In genomic region chr2:202060218-202060617, GRCh38 we compare ENCODE assay signal across 13 cellular contexts. TPM values are rescaled to one million over a fixed set of nuclear protein-coding genes. Genes with fewer than 3 reads are reported as not detected.
A peak's percentile ranks its signal among the peaks of the same experiment; 100 is the strongest.
DNase-seq lines count a peak whose midpoint lies in the region; FAIRE-seq and TF ChIP-seq lines count a peak whose summit lies in the region.
"Had no signal": no experiment of that assay in that cellular context is flagged by ENCODE, and none has a peak within 500 bp of the region (broad histone marks: within the 10 kb centered on the region; RNA-seq: fewer than 3 reads in every experiment).

No MANE protein-coding gene starts in this region.

- H3K4me1 ChIP-seq in BE2C = no peaks in the 10 kb centered on the region; the same call in none of the 2 replicates
- H3K4me1 ChIP-seq in H9 (ENCODE audit: insufficient read depth, low read length) = peaks cover 9% of the 10 kb centered on the region; the same call in 1 of the 2 replicates
- H3K4me1 ChIP-seq in keratinocyte (ENCODE audit: control insufficient read depth, extremely low read depth, insufficient read depth, low read length) = no peaks in the 10 kb centered on the region

- H2AFZ ChIP-seq in H9 (ENCODE audit: low read length) (no peak overlapping the region), SU-DHL-6 (ENCODE audit: low read depth, low read length, severe bottlenecking) (no peak overlapping the region), keratinocyte (ENCODE audit: control insufficient read depth, low read length) (no peak overlapping the region)

- no peak overlapping the region for H2BK15ac ChIP-seq in H9 (ENCODE audit: low read depth, low read length)

- H3K4me3 ChIP-seq in BE2C (ENCODE audit: low read depth, low read length) (no peak overlapping the region), SU-DHL-6 (ENCODE audit: insufficient read depth, low read length, poor library complexity, severe bottlenecking) (no peak overlapping the region), keratinocyte (ENCODE audit: control insufficient read depth in 2 of 3, extremely low read depth in 1 of 3, insufficient read depth in 2 of 3, low read depth in 1 of 3, low read length in 3 of 3) (no peak overlapping the region)

- no peaks in the 10 kb centered on the region; a peak in 1 of 5 replicates for H3K9me3 Mint-ChIP-seq in H9

- no peak overlapping the region for H3K4me3 Mint-ChIP-seq in H9
- H3K4me3 Mint-ChIP-seq: CD4-positive, CD25-positive, alpha-beta regulatory T cell had no signal

- no peak overlapping the region for H3T11ph ChIP-seq in H9 (ENCODE audit: low read length)

- H3K36me3 Mint-ChIP-seq in H9 (ENCODE audit: insufficient read depth in 1 of 3, low read depth in 3 of 3) = no peaks in the 10 kb centered on the region
- H3K36me3 Mint-ChIP-seq: CD4-positive, CD25-positive, alpha-beta regulatory T cell had no signal

- no peak overlapping the region for H3K23ac ChIP-seq in H9 (ENCODE audit: insufficient read length, low read depth, low read length)

- H4K8ac ChIP-seq in H9 (replicated peaks; ENCODE audit: insufficient read length, low read depth, low read length) = no peak overlapping the region

- DNase-seq in BE2C (no peak), H9 (no peak), keratinocyte (ENCODE audit: low read depth, low spot score) (no peak), NCI-H69 (lab: John Stamatoyannopoulos, UW) (no peak), NCI-H2081 treated with DMSO at 0.1 percent for 48 hours (lab: John Stamatoyannopoulos, UW) (no peak), T1000 (lab: John Stamatoyannopoulos, UW) (no peak), DMS79 (lab: John Stamatoyannopoulos, UW) (no peak)
- DNase-seq: CD4-positive, CD25-positive, alpha-beta regulatory T cell; hippocampal formation; WERI-Rb-1 had no signal

- no peak overlapping the region for H3K18ac ChIP-seq in H9 (ENCODE audit: insufficient read length, low read depth, low read length)

- no peak for FAIRE-seq in keratinocyte (lab: Jason Lieb, UNC)
- FAIRE-seq: GM12892 had no signal

- H4K20me1 ChIP-seq in H9 (ENCODE audit: control insufficient read depth, insufficient read depth, insufficient read length) (no peaks in the 10 kb centered on the region), SU-DHL-6 (ENCODE audit: low read depth, low read length) (no peaks in the 10 kb centered on the region), keratinocyte (ENCODE audit: control insufficient read depth, extremely low read depth, insufficient read depth, low read length) (no peaks in the 10 kb centered on the region)

- no peaks in the 10 kb centered on the region for H3K79me2 ChIP-seq in H9 (ENCODE audit: insufficient read depth, low read length)
- H3K79me2 ChIP-seq in SU-DHL-6 (ENCODE audit: insufficient read depth, low read length) = no peaks in the 10 kb centered on the region
- no peaks in the 10 kb centered on the region for H3K79me2 ChIP-seq in keratinocyte (ENCODE audit: control insufficient read depth, insufficient read depth, low read length)

- H3K9ac ChIP-seq in H9 (ENCODE audit: extremely low read depth, insufficient read length, low read length) = no peak overlapping the region
- H3K9ac ChIP-seq in SU-DHL-6 (ENCODE audit: low read length) = no peak overlapping the region
- no peak overlapping the region for H3K9ac ChIP-seq in keratinocyte (ENCODE audit: control insufficient read depth, extremely low read depth, insufficient read depth, low read length)

- H3K36me3 ChIP-seq in BE2C (no peaks in the 10 kb centered on the region), SU-DHL-6 (ENCODE audit: low read length) (no peaks in the 10 kb centered on the region), keratinocyte (ENCODE audit: control insufficient read depth in 2 of 2, extremely low read depth in 1 of 2, insufficient read depth in 2 of 2, low read length in 2 of 2) (no peaks in the 10 kb centered on the region)
- H3K36me3 ChIP-seq: WERI-Rb-1 had no signal

- H3F3A ChIP-seq in SU-DHL-6 (ENCODE audit: insufficient read depth) = no peaks in the 10 kb centered on the region

- H4K5ac ChIP-seq in H9 (ENCODE audit: insufficient read length, low read depth, low read length) = no peak overlapping the region

- H2BK5ac ChIP-seq in H9 (ENCODE audit: insufficient read length, low read length) = no peak overlapping the region

- no peak overlapping the region for H2AK5ac ChIP-seq in H9 (ENCODE audit: insufficient read length, low read length)

- H3K27ac Mint-ChIP-seq in H9 = no peak overlapping the region
- H3K27ac Mint-ChIP-seq: CD4-positive, CD25-positive, alpha-beta regulatory T cell had no signal

- H2BK120ac ChIP-seq in H9 (ENCODE audit: low read depth, low read length, poor library complexity, severe bottlenecking) = no peak overlapping the region

- TF ChIP-seq CTCF in BE2C (IDR thresholded peaks at IDR 0.05; ENCODE audit: low read depth, low read length) = peak; percentile 54
- TF ChIP-seq CTCF in H9 (conservative IDR thresholded peaks at IDR 0.05) = peak; percentile 68
- peak; percentile 14 for TF ChIP-seq CTCF in SU-DHL-6 (IDR thresholded peaks at IDR 0.05; ENCODE audit: insufficient read depth, low read length, poor library complexity, severe bottlenecking)
- TF ChIP-seq CTCF in keratinocyte (optimal IDR thresholded peaks at IDR 0.05 in 1 of 3, IDR thresholded peaks at IDR 0.05 in 1 of 3, conservative IDR thresholded peaks at IDR 0.05 in 1 of 3; ENCODE audit: extremely low read depth in 1 of 3, insufficient read depth in 2 of 3, low read length in 3 of 3) = peak in 2 of 3 experiments; percentile 17 to 22

- H3K9me3 ChIP-seq in BE2C (no peaks in the 10 kb centered on the region), H9 (ENCODE audit: control insufficient read depth, low read depth, low read length) (no peaks in the 10 kb centered on the region), SU-DHL-6 (ENCODE audit: insufficient read depth, low read length) (no peaks in the 10 kb centered on the region), keratinocyte (ENCODE audit: control insufficient read depth, low read depth, low read length) (no peaks in the 10 kb centered on the region)

- no CpG with 5 or more reads among the region's 3 CpGs for WGBS in H9 (ENCODE audit: extremely low coverage, insufficient read length, low lambda C conversion rate)

- no peaks in the 10 kb centered on the region for H3K9me2 ChIP-seq in SU-DHL-6 (replicated peaks; ENCODE audit: insufficient read depth, low read length)

- no peak overlapping the region for H3K4me2 ChIP-seq in H9 (ENCODE audit: insufficient read depth, insufficient read length, low read length)
- no peak overlapping the region for H3K4me2 ChIP-seq in SU-DHL-6 (ENCODE audit: low read depth, low read length, poor library complexity, severe bottlenecking)
- H3K4me2 ChIP-seq in keratinocyte (ENCODE audit: control insufficient read depth, extremely low read depth, insufficient read depth, low read depth, low read length) = no peak overlapping the region

- H3K4me1 Mint-ChIP-seq in H9 = peaks cover 20 to 27% of the 10 kb centered on the region in 2 experiments
- H3K4me1 Mint-ChIP-seq: CD4-positive, CD25-positive, alpha-beta regulatory T cell had no signal

- no peak overlapping the region for H3K27ac ChIP-seq in H9 (ENCODE audit: insufficient read length, low read depth, low read length)
- H3K27ac ChIP-seq in SU-DHL-6 (ENCODE audit: low read depth, low read length) = no peak overlapping the region
- H3K27ac ChIP-seq in keratinocyte (ENCODE audit: control insufficient read depth, insufficient read depth, low read length) = no peak overlapping the region
- H3K27ac ChIP-seq: WERI-Rb-1 had no signal

- H2BK20ac ChIP-seq in H9 (ENCODE audit: low read depth, low read length, poor library complexity, severe bottlenecking) = no peak overlapping the region

- no peaks in the 10 kb centered on the region for H3K9me1 ChIP-seq in keratinocyte (ENCODE audit: control insufficient read depth, extremely low read depth, insufficient read depth, low read length)

- H3K14ac ChIP-seq in H9 (ENCODE audit: insufficient read depth, low read length) = no peak overlapping the region

- H3K56ac ChIP-seq in H9 (ENCODE audit: insufficient read length, low read depth, low read length) = no peak overlapping the region

- no peaks in the 10 kb centered on the region for H3K79me1 ChIP-seq in H9 (ENCODE audit: insufficient read depth, low read depth, low read length, poor library complexity, severe bottlenecking)

- dilution Hi-C loops in keratinocyte (cut with MboI; ENCODE audit: extremely low pct_ligation_motif_present, low sequenced_read_pairs) = no loop called here

- no peaks in the 10 kb centered on the region for H3K27me3 ChIP-seq in BE2C
- no peaks in the 10 kb centered on the region for H3K27me3 ChIP-seq in H9 (ENCODE audit: insufficient read depth, low read length)
- no peaks in the 10 kb centered on the region for H3K27me3 ChIP-seq in SU-DHL-6 (ENCODE audit: low read length)
- H3K27me3 ChIP-seq in keratinocyte (ENCODE audit: control insufficient read depth, extremely low read depth, insufficient read depth, low read length) = peaks cover under 1% of the 10 kb centered on the region

- H4K91ac ChIP-seq in H9 (ENCODE audit: insufficient read length, low read depth, low read length) = no peak overlapping the region

- no peak overlapping the region for H3K4ac ChIP-seq in H9 (ENCODE audit: low read depth, low read length)

- H2BK12ac ChIP-seq in H9 (ENCODE audit: insufficient read length, low read depth, low read length) = no peak overlapping the region

- H3K23me2 ChIP-seq in H9 (ENCODE audit: insufficient read length, low read depth, low read length, poor library complexity, severe bottlenecking) = no peaks in the 10 kb centered on the region

- peaks cover 2% of the 10 kb centered on the region; the same call in 1 of the 2 replicates for H3K27me3 Mint-ChIP-seq in H9 (ENCODE audit: low read depth)

RNA-seq across cellular contexts. Expression of gene KIAA2012, which starts 12.8 kb away (rescaled TPM):
- 0.43 TPM for polyA plus RNA-seq in BE2C (2012; ENCODE audit: insufficient read depth, insufficient read length, low read depth)
- not detected in 2 replicates for total RNA-seq in H9 (2021)
- not detected in 3 replicates for polyA plus RNA-seq in keratinocyte
- polyA plus RNA-seq in keratinocyte (2011; ENCODE audit: low read depth) = not detected
- polyA plus RNA-seq in keratinocyte (2011; cell fraction: cytosol; rRNA removed) = not detected in 2 replicates
- not detected in 2 replicates for polyA plus RNA-seq in keratinocyte (2011; cell fraction: nucleus; rRNA removed)
- polyA plus RNA-seq in keratinocyte (2012; ENCODE audit: low replicate concordance) = 0.03 TPM in 1 of 2 replicates, not detected in the other
- polyA minus RNA-seq in keratinocyte = not detected in 3 replicates
- not detected for polyA minus RNA-seq in keratinocyte (2011; cell fraction: cytosol; rRNA and poly(A)+ RNA removed)
- not detected in 2 replicates for polyA minus RNA-seq in keratinocyte (2011; cell fraction: nucleus; rRNA and poly(A)+ RNA removed)
- total RNA-seq: CD4-positive, CD25-positive, alpha-beta regulatory T cell; lower leg skin had no signal
- polyA plus RNA-seq: CD4-positive, CD25-positive, alpha-beta regulatory T cell had no signal

RNA-seq across cellular contexts. Expression of gene FZD7, which starts 26.6 kb away (rescaled TPM):
- 27.4 TPM for polyA plus RNA-seq in BE2C (2012; ENCODE audit: insufficient read depth, insufficient read length, low read depth)
- total RNA-seq in H9 (2021) = 302 and 309 TPM in 2 replicates
- polyA plus RNA-seq in keratinocyte = 1.3 to 2.4 TPM (median 1.4 TPM) in 3 replicates
- 1.5 TPM for polyA plus RNA-seq in keratinocyte (2011; ENCODE audit: low read depth)
- 0.91 and 1.3 TPM in 2 replicates for polyA plus RNA-seq in keratinocyte (2011; cell fraction: cytosol; rRNA removed)
- 5.8 and 6.3 TPM in 2 replicates for polyA plus RNA-seq in keratinocyte (2011; cell fraction: nucleus; rRNA removed)
- polyA plus RNA-seq in keratinocyte (2012; ENCODE audit: low replicate concordance) = 2.7 and 3.7 TPM in 2 replicates
- polyA minus RNA-seq in keratinocyte = 2.3 to 4.5 TPM (median 2.4 TPM) in 3 replicates
- 5.9 TPM for polyA minus RNA-seq in keratinocyte (2011; cell fraction: cytosol; rRNA and poly(A)+ RNA removed)
- polyA minus RNA-seq in keratinocyte (2011; cell fraction: nucleus; rRNA and poly(A)+ RNA removed) = 10.3 and 11.8 TPM in 2 replicates

Comparison
In these comparisons a context has a peak if more than half of its experiments do, and no peak if none do; other contexts are left out.
1. CTCF ChIP-seq: peak in every context shown above with its lines; median percentile 68 in H9; 54 in BE2C; 20 in keratinocyte; 14 in SU-DHL-6.